Comparison of ENCODE assay signal across 8 cellular contexts in the genomic region with DNA sequence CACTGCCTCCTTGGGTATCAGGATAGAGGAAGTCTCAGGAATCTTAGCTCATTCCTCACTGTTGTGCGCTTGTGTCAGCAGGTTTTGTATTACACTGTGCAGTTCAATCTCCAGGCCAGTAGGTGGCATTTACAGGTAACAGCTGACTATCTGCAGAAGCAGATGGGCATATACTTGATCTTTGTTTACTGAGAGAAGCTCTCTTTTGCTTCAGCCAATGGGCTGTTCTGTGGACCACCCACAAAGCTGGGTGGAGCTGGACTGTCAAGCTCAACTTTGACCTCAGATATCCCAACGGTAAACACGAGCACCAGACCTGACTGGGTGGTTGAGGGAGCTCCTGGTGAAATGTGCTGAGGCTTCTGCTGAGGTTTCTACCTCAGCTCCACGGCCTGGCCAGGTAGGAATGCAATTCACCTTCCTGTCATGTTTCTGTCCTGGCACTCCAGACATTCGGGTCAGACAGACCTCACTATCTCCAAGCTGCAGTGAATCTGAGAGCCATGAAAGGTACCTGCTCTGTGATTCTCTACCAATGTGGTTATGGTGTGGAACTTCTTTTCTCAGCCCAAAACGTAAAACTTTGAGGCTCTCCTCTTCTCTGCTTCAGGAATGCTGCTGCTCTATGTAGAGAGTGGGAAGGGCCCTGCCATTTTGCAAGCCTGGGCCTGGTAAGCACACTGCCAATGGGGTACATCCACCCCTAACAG.
A peak's percentile ranks its signal among the peaks of the same experiment; 100 is the strongest.
DNase-seq lines count a peak whose midpoint lies in the region; ATAC-seq and TF ChIP-seq lines count a peak whose summit lies in the region.

No MANE protein-coding gene starts in this region.

- no peak overlapping the region for H3K27ac ChIP-seq in brain microvascular endothelial cell

- in situ Hi-C loops in brain microvascular endothelial cell (cut with HindIII; ENCODE audit: low pct_ligation_motif_present, low sequenced_read_pairs) = no loop called here

- no peaks in the 10 kb centered on the region for H3K36me3 ChIP-seq in brain microvascular endothelial cell (replicated peaks)

- H3K27me3 ChIP-seq in brain microvascular endothelial cell (replicated peaks) = no peaks in the 10 kb centered on the region

- H3K4me3 ChIP-seq in brain microvascular endothelial cell (ENCODE audit: low read depth, low read length) = no peak overlapping the region

- ATAC-seq in GM18867 (IDR thresholded peaks at IDR 0.05; ENCODE audit: unreplicated experiment) (peak; percentile 99), HG02973 (IDR thresholded peaks at IDR 0.05; ENCODE audit: unreplicated experiment) (peak; percentile 96)

- TF ChIP-seq CTCF in brain microvascular endothelial cell (IDR thresholded peaks at IDR 0.05; ENCODE audit: low read depth, low read length, missing control alignments) = peak; percentile 85

- peak; percentile 0 for DNase-seq in COLO668 (lab: John Stamatoyannopoulos, UW; ENCODE audit: unreplicated experiment)
- DNase-seq in NCI-H524 (lab: John Stamatoyannopoulos, UW) = peak; percentile 44 to 84
- DNase-seq in brain microvascular endothelial cell = peak; percentile 70
- DNase-seq in left kidney (ENCODE audit: low read depth, low spot score) = peak; percentile 57
- DNase-seq in NCI-H2107 treated with DMSO at 0.1 percent for 48 hours (lab: John Stamatoyannopoulos, UW; ENCODE audit: unreplicated experiment) = no peak
- DNase-seq in mesenteric fat pad (ENCODE audit: low spot score) = no peak

Comparison
In these comparisons a context has a peak if more than half of its experiments do, and no peak if none do; other contexts are left out.
1. DNase-seq: peak in COLO668 (single experiment), NCI-H524 (2 of 2), brain microvascular endothelial cell (single experiment) and left kidney (single experiment); none in NCI-H2107 treated with DMSO at 0.1 percent for 48 hours (single experiment) and mesenteric fat pad (single experiment).